8 cellular contexts compared by ENCODE assay signal in genomic region chr19:12801466-12802266, GRCh38. TPM values are rescaled to one million over a fixed set of nuclear protein-coding genes. Genes with fewer than 3 reads are reported as not detected.
DNase-seq lines count a peak whose midpoint lies in the region; ATAC-seq and TF ChIP-seq lines count a peak whose summit lies in the region.

PRDX2 (minus strand) TSS chr19:12801800; CDS start chr19:12801261, 539 bp downstream.
THSD8 (plus strand) TSS chr19:12802069; CDS start chr19:12802072, 3 bp downstream.

- H3K4me3 ChIP-seq in Karpas-422 (ENCODE audit: low read length) (peak within 1 kb of the TSS; percentile 83), neuron (ENCODE audit: low read length) (peak within 1 kb of the TSS; percentile 90), upper lobe of right lung (peak within 1 kb of the TSS; percentile 90)

- no peaks in the 10 kb centered on the region for H3K9me3 ChIP-seq in Karpas-422 (ENCODE audit: low read length)
- no peaks in the 10 kb centered on the region for H3K9me3 ChIP-seq in neuron (ENCODE audit: low read length)
- H3K9me3 ChIP-seq in upper lobe of right lung: no peaks in the 10 kb centered on the region

- no peaks in the 10 kb centered on the region for H3K9me2 ChIP-seq in Karpas-422 (replicated peaks; ENCODE audit: insufficient read depth, low read length)

- peaks cover 22% of the 10 kb centered on the region for H3K79me2 ChIP-seq in Karpas-422 (ENCODE audit: low read length)

- intact Hi-C loops in upper lobe of right lung (cut with DNase I): no loop called here

- no peaks in the 10 kb centered on the region for H3K36me3 Mint-ChIP-seq in activated naive CD4-positive, alpha-beta T cell treated with anti-CD3 and anti-CD28 coated beads, Interleukin-2, amount 50 U/mL, for 24 hours

- DNase-seq in ELR (ENCODE audit: low read depth) (peak; percentile 84), Karpas-422 (peak; percentile 96), SHP77 treated with DMSO at 0.1 percent for 48 hours (lab: John Stamatoyannopoulos, UW) (peak; percentile 35), glomerular visceral epithelial cell (ENCODE audit: extremely low spot score) (peak; percentile 76), upper lobe of right lung (peak; percentile 92)

- H3K36me3 ChIP-seq in Karpas-422 (ENCODE audit: insufficient read depth, low read length): peaks cover 6% of the 10 kb centered on the region
- peaks cover 19% of the 10 kb centered on the region for H3K36me3 ChIP-seq in neuron (ENCODE audit: insufficient read depth, low read length)
- H3K36me3 ChIP-seq in upper lobe of right lung: peaks cover 18% of the 10 kb centered on the region

- TF ChIP-seq CTCF in upper lobe of right lung (IDR thresholded peaks at IDR 0.05): no peak

- H3K9me3 Mint-ChIP-seq in activated naive CD4-positive, alpha-beta T cell treated with anti-CD3 and anti-CD28 coated beads, Interleukin-2, amount 50 U/mL, for 24 hours: no peaks in the 10 kb centered on the region

- H4K20me1 ChIP-seq in Karpas-422 (ENCODE audit: insufficient read depth, low read depth, low read length): no peaks in the 10 kb centered on the region

- H3K27me3 Mint-ChIP-seq in activated naive CD4-positive, alpha-beta T cell treated with anti-CD3 and anti-CD28 coated beads, Interleukin-2, amount 50 U/mL, for 24 hours: no peaks in the 10 kb centered on the region

- peaks cover 31% of the 10 kb centered on the region for H3K4me1 ChIP-seq in Karpas-422 (ENCODE audit: low read length)
- H3K4me1 ChIP-seq in neuron (ENCODE audit: insufficient read depth, low read length): peaks cover 23% of the 10 kb centered on the region
- H3K4me1 ChIP-seq in upper lobe of right lung: peaks cover 16% of the 10 kb centered on the region

- H3K27me3 ChIP-seq in Karpas-422 (ENCODE audit: low read length) (no peaks in the 10 kb centered on the region), neuron (ENCODE audit: insufficient read depth, low read length) (no peaks in the 10 kb centered on the region), upper lobe of right lung (no peaks in the 10 kb centered on the region)

- peak within 1 kb of the TSS; percentile 72 for H3K27ac Mint-ChIP-seq in activated naive CD4-positive, alpha-beta T cell treated with anti-CD3 and anti-CD28 coated beads, Interleukin-2, amount 50 U/mL, for 24 hours

- peak within 1 kb of the TSS; percentile 92; the same call in 1 of the 2 replicates for H2AFZ ChIP-seq in Karpas-422 (ENCODE audit: low read length)
- H2AFZ ChIP-seq in neuron (ENCODE audit: low read depth, low read length): peak within 1 kb of the TSS; percentile 77

- H3K27ac ChIP-seq in Karpas-422 (ENCODE audit: low read length): peak within 1 kb of the TSS; percentile 62
- H3K27ac ChIP-seq in upper lobe of right lung: peak within 1 kb of the TSS; percentile 68

- peak within 1 kb of the TSS; percentile 89 for H3K4me3 Mint-ChIP-seq in activated naive CD4-positive, alpha-beta T cell treated with anti-CD3 and anti-CD28 coated beads, Interleukin-2, amount 50 U/mL, for 24 hours

- peak within 1 kb of the TSS; percentile 83 for H3K4me2 ChIP-seq in Karpas-422 (ENCODE audit: low read depth, low read length, poor library complexity, severe bottlenecking)

- peak; percentile 91 for ATAC-seq in upper lobe of right lung
- ATAC-seq in HG03457 (IDR thresholded peaks at IDR 0.05; ENCODE audit: unreplicated experiment): no peak

- peak within 1 kb of the TSS; percentile 88 for H3K9ac ChIP-seq in Karpas-422 (ENCODE audit: low read length)

- H3K4me1 Mint-ChIP-seq in activated naive CD4-positive, alpha-beta T cell treated with anti-CD3 and anti-CD28 coated beads, Interleukin-2, amount 50 U/mL, for 24 hours: peaks cover 34% of the 10 kb centered on the region

RNA-seq across cellular contexts. Expression of gene PRDX2, which starts in this region (rescaled TPM):
- 372 and 566 TPM in 2 replicates for total RNA-seq in Karpas-422 (2014; rRNA removed; shearing (Covaris generic); ENCODE audit: low replicate concordance)
- 123 TPM for total RNA-seq in upper lobe of right lung

RNA-seq across cellular contexts. Expression of gene THSD8, which starts in this region (rescaled TPM):
- 9.0 TPM in 1 of 2 replicates, not detected in the other for total RNA-seq in Karpas-422 (2014; rRNA removed; shearing (Covaris generic); ENCODE audit: low replicate concordance)
- 2.8 TPM for total RNA-seq in upper lobe of right lung

Comparison
In these comparisons a context has a peak if more than half of its experiments do, and no peak if none do; other contexts are left out.
1. DNase-seq: peak in every context shown above with its lines; median percentile 96 in Karpas-422; 92 in upper lobe of right lung; 84 in ELR; 76 in glomerular visceral epithelial cell; 35 in SHP77 treated with DMSO at 0.1 percent for 48 hours.